19 cellular contexts compared by ENCODE assay signal in the genomic region with DNA sequence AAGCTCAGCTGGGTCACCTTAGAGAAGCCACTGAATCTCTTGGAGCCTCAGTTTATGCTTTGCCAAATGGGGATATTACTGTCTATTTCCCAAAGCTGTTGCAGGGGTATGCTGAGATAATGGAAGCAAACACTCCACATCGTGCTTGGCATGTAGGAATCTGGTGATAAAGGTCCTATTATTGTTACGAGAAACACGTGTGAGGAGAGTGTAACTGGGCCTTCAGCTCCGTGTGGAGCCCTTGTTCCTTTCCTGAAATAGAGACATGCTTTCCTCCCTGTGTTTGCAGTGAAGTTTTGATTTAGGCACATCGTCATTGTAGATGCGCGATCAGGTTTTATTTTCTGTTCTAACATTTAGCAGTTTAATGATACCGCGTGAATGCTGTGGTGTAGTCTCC.
A peak's percentile ranks its signal among the peaks of the same experiment; 100 is the strongest.
DNase-seq lines count a peak whose midpoint lies in the region; TF ChIP-seq lines count a peak whose summit lies in the region.
"Had no signal": no experiment of that assay in that cellular context is flagged by ENCODE, and none has a peak within 500 bp of the region (broad histone marks: within the 10 kb centered on the region; RNA-seq: fewer than 3 reads in every experiment).

No MANE protein-coding gene starts in this region.

- H3K4me2 ChIP-seq in osteoblast (ENCODE audit: insufficient read depth, low read length) = peak overlapping the region; percentile 59

- DNase-seq in caudate nucleus (lab: John Stamatoyannopoulos, UW) = no peak
- DNase-seq in medulla oblongata (ENCODE audit: extremely low spot score) = peak; percentile 54
- no peak for DNase-seq in osteoblast (ENCODE audit: insufficient read length, low spot score, missing footprints)
- DNase-seq in AG08395 (ENCODE audit: low spot score) = no peak
- no peak for DNase-seq in stimulated activated CD4-positive, alpha-beta T cell treated with anti-CD3 and anti-CD28 coated beads, Interleukin-15, amount 100 ng/mL, for 24 hours
- DNase-seq in Kasumi-1 (lab: John Stamatoyannopoulos, UW) = no peak
- no peak for DNase-seq in NCI-H524 (lab: John Stamatoyannopoulos, UW)
- DNase-seq: ACHN; AML-193; CD4-positive, CD25-positive, alpha-beta regulatory T cell; DMS 273 treated with DMSO at 0.1 percent for 48 hours; GF-D8; GM23248; HCEC 1CT; NCI-H1092 treated with DMSO at 0.1 percent for 48 hours; NCI-H1694 treated with DMSO at 0.1 percent for 48 hours; NCI-H774; OCI-M1; Right ventricle myocardium superior had no signal

- no peaks in the 10 kb centered on the region for H3K27me3 ChIP-seq in osteoblast (ENCODE audit: insufficient read depth, low read length)

- TF ChIP-seq CTCF in osteoblast (IDR thresholded peaks at IDR 0.05; ENCODE audit: extremely low read depth, low read depth, low read length) = no peak

- H2AFZ ChIP-seq in osteoblast (ENCODE audit: low read length) = no peak overlapping the region
- H2AFZ ChIP-seq: GM23248 had no signal

- H3K79me2 ChIP-seq in osteoblast (ENCODE audit: insufficient read depth, low read length) = no peaks in the 10 kb centered on the region

- H3K4me1 ChIP-seq in osteoblast (ENCODE audit: insufficient read depth, low read length) = peaks cover 11% of the 10 kb centered on the region

- H3K27ac ChIP-seq in caudate nucleus (ENCODE audit: low read depth, low read length) = peak overlapping the region; percentile 87
- no peak overlapping the region for H3K27ac ChIP-seq in osteoblast (ENCODE audit: low read depth, low read length)
- H3K27ac ChIP-seq: GM23248 had no signal

- H4K20me1 ChIP-seq in osteoblast (ENCODE audit: insufficient read depth, low read length) = peaks cover 21% of the 10 kb centered on the region

- peak overlapping the region; percentile 17 for H3K4me3 ChIP-seq in osteoblast (ENCODE audit: insufficient read depth, low read length)
- H3K4me3 ChIP-seq: GM23248 had no signal

- no peaks in the 10 kb centered on the region for H3K36me3 ChIP-seq in osteoblast (ENCODE audit: insufficient read depth, low read length)

- H3K9me3 ChIP-seq in osteoblast (ENCODE audit: low read depth, low read length) = no peaks in the 10 kb centered on the region
